In the genomic region with DNA sequence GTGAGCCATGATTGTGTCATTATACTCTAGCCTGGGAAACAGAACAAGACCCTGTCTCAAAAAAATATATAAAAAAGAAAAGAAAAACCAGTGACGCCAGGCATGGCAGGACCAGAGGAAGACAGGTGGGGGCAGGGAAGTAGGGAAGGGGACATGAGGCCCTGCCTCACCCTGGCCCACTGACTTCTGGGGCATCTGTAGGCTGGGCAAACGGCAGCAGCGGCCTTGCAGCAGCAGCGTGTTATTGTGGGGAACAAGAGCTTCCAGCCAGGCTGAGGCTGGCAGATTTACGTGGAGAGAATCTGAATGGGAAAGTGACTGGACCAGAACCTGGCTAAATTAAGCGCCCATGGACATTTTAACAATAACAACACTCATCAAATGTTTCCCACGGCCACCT, we compare ENCODE assay signal across 14 cellular contexts. TPM values are rescaled to one million over a fixed set of nuclear protein-coding genes. Genes with fewer than 3 reads are reported as not detected.
DNase-seq lines count a peak whose midpoint lies in the region; TF ChIP-seq lines count a peak whose summit lies in the region.
"Had no signal": no experiment of that assay in that cellular context is flagged by ENCODE, and none has a peak within 500 bp of the region (broad histone marks: within the 10 kb centered on the region; RNA-seq: fewer than 3 reads in every experiment).

No MANE protein-coding gene starts in this region.

- H3K4me2 ChIP-seq in H9 (ENCODE audit: insufficient read depth, insufficient read length, low read length), result no peak overlapping the region

- no peak overlapping the region for H2AK5ac ChIP-seq in H9 (ENCODE audit: insufficient read length, low read length)

- no peak overlapping the region for H4K8ac ChIP-seq in H9 (replicated peaks; ENCODE audit: insufficient read length, low read depth, low read length)

- no peak overlapping the region for H4K5ac ChIP-seq in H9 (ENCODE audit: insufficient read length, low read depth, low read length)

- peaks cover 3% of the 10 kb centered on the region for H4K20me1 ChIP-seq in H9 (ENCODE audit: control insufficient read depth, insufficient read depth, insufficient read length)

- no peak overlapping the region for H2BK5ac ChIP-seq in H9 (ENCODE audit: insufficient read length, low read length)

- H3K79me2 ChIP-seq in H9 (ENCODE audit: insufficient read depth, low read length), result no peaks in the 10 kb centered on the region

- no peak overlapping the region for H3K14ac ChIP-seq in H9 (ENCODE audit: insufficient read depth, low read length)

- no peak overlapping the region for H3K23ac ChIP-seq in H9 (ENCODE audit: insufficient read length, low read depth, low read length)

- no peak overlapping the region for H3K9ac ChIP-seq in H9 (ENCODE audit: extremely low read depth, insufficient read length, low read length)

- H3K4me3 Mint-ChIP-seq in H9 (no peak overlapping the region; a peak in 1 of 5 replicates), nephron progenitor cell (no peak overlapping the region)

- H2BK120ac ChIP-seq in H9 (ENCODE audit: low read depth, low read length, poor library complexity, severe bottlenecking), result no peak overlapping the region

- H2BK12ac ChIP-seq in H9 (ENCODE audit: insufficient read length, low read depth, low read length), result no peak overlapping the region

- H3K79me1 ChIP-seq in H9 (ENCODE audit: insufficient read depth, low read depth, low read length, poor library complexity, severe bottlenecking), result peaks cover 4% of the 10 kb centered on the region

- H3K9me3 Mint-ChIP-seq in H9, result no peaks in the 10 kb centered on the region
- no peaks in the 10 kb centered on the region for H3K9me3 Mint-ChIP-seq in nephron progenitor cell

- DNase-seq in H9 (no peak), globus pallidus (ENCODE audit: low spot score) (peak; percentile 50), nephron progenitor cell (no peak), substantia nigra (lab: John Stamatoyannopoulos, UW) (peak in 33 of 49 donors; percentile 4 to 72 (median 35)), iPS-NIHi7 (ENCODE audit: extremely low spot score) (no peak), LoVo (ENCODE audit: low spot score) (no peak), NCI-H1436 (lab: John Stamatoyannopoulos, UW) (no peak)
- DNase-seq: DMS 273 treated with DMSO at 0.1 percent for 48 hours, HCEC 1CT, NCI-H187, NCI-H2107, NCI-H2227 treated with DMSO at 0.1 percent for 48 hours, NCI-H510A treated with DMSO at 0.1 percent for 48 hours, NCI-H774 had no signal

- no peaks in the 10 kb centered on the region for H3K23me2 ChIP-seq in H9 (ENCODE audit: insufficient read length, low read depth, low read length, poor library complexity, severe bottlenecking)

- no peaks in the 10 kb centered on the region for H3K4me1 ChIP-seq in H9 (ENCODE audit: insufficient read depth, low read length)

- H3K27me3 Mint-ChIP-seq in H9 (ENCODE audit: low read depth), result no peaks in the 10 kb centered on the region
- H3K27me3 Mint-ChIP-seq in nephron progenitor cell (ENCODE audit: low read depth, poor library complexity), result peaks cover 3% of the 10 kb centered on the region

- WGBS in H9 (ENCODE audit: extremely low coverage, insufficient read length, low lambda C conversion rate), result no CpG with 5 or more reads among the region's 7 CpGs

- no peak overlapping the region for H3K4ac ChIP-seq in H9 (ENCODE audit: low read depth, low read length)

- no peak overlapping the region for H3K56ac ChIP-seq in H9 (ENCODE audit: insufficient read length, low read depth, low read length)

- no peak overlapping the region for H3K27ac ChIP-seq in H9 (ENCODE audit: insufficient read length, low read depth, low read length)
- peak overlapping the region; percentile 58 for H3K27ac ChIP-seq in substantia nigra (ENCODE audit: low read depth, low read length, poor library complexity, severe bottlenecking)

- no peak overlapping the region for H3T11ph ChIP-seq in H9 (ENCODE audit: low read length)

- no peaks in the 10 kb centered on the region for H3K27me3 ChIP-seq in H9 (ENCODE audit: insufficient read depth, low read length)

- no peak for TF ChIP-seq CTCF in H9 (conservative IDR thresholded peaks at IDR 0.05)
- no peak for TF ChIP-seq CTCF in nephron progenitor cell (IDR thresholded peaks at IDR 0.05)

- H2BK20ac ChIP-seq in H9 (ENCODE audit: low read depth, low read length, poor library complexity, severe bottlenecking), result no peak overlapping the region

- H3K27ac Mint-ChIP-seq in H9 (peak overlapping the region; percentile 27 to 91 (median 81); a peak in 4 of 7 replicates), nephron progenitor cell (peak overlapping the region; percentile 51)

- H3K9me3 ChIP-seq in H9 (ENCODE audit: control insufficient read depth, low read depth, low read length), result no peaks in the 10 kb centered on the region

- peaks cover 2 to 20% (median 9%) of the 10 kb centered on the region in 3 experiments; a peak in 5 of 7 replicates for H3K36me3 Mint-ChIP-seq in H9 (ENCODE audit: insufficient read depth in 1 of 3, low read depth in 3 of 3)
- H3K36me3 Mint-ChIP-seq in nephron progenitor cell (ENCODE audit: low read depth), result peaks cover 14% of the 10 kb centered on the region

- no peak overlapping the region for H2AFZ ChIP-seq in H9 (ENCODE audit: low read length)

- H2BK15ac ChIP-seq in H9 (ENCODE audit: low read depth, low read length), result no peak overlapping the region

- H3K18ac ChIP-seq in H9 (ENCODE audit: insufficient read length, low read depth, low read length), result no peak overlapping the region

- H4K91ac ChIP-seq in H9 (ENCODE audit: insufficient read length, low read depth, low read length), result no peak overlapping the region

- H3K4me1 Mint-ChIP-seq in H9 (peaks cover 4 to 9% of the 10 kb centered on the region in 2 experiments; a peak in 3 of 4 replicates), nephron progenitor cell (peaks cover 17% of the 10 kb centered on the region)

RNA-seq across cellular contexts. Expression of a gene that starts 19.4 kb away (rescaled TPM):
- 39.8 and 40.5 TPM in 2 replicates for total RNA-seq in H9 (2021)

Comparison
In these comparisons a context has a peak if more than half of its experiments do, and no peak if none do; other contexts are left out.
1. DNase-seq: peak in globus pallidus (single experiment) and substantia nigra (33 of 49); none in H9 (single experiment), nephron progenitor cell (single experiment), iPS-NIHi7 (single experiment), LoVo (single experiment) and NCI-H1436 (single experiment).